ENCODE assay signal across 8 cellular contexts in the genomic region with DNA sequence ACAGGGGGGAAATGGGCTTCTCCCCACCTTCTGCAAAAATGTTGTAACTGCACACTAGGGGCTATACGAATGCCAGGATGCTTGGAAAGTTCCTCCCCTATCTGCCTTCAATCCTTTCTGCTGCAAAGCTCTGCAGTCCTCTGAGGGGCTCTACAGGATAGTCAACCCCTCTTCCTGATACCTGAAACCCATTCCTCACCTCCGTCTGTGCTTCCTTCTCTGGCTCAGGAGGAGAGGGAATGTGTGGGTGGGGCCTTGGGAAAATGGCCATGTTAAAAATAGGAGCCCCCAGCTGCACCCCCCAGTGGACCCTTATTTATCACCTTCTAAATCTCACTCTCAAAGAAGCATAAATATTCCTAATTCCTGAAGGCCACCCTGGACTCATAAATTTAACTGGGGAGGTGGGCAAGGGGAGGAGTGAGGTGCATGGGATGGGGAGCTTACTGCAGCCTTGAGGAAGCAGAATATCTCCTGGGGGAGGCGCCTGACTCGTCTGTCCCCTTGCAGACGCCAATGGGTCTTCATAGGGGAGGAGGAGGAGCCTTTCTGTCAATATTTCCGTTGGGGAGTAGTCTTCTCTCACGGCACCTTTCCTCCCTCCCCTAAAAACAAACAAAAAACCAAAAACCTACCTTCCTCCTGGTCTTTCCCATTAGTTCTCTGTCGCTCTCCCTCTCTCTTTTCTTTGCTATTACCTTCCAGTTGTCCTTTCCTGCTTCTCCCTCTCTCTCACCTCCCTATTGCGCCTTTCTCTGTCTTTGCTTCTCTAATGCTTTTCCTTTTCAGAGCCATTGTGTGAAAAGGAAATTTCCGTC. TPM values are rescaled to one million over a fixed set of nuclear protein-coding genes. Genes with fewer than 3 reads are reported as not detected.
DNase-seq lines count a peak whose midpoint lies in the region; ATAC-seq and TF ChIP-seq lines count a peak whose summit lies in the region.

No MANE protein-coding gene starts in this region.

- no peaks in the 10 kb centered on the region for H3K36me3 Mint-ChIP-seq in activated CD4-positive, alpha-beta memory T cell treated with anti-CD3 and anti-CD28 coated beads, Interleukin-2, amount 10 ng/mL, durations not matched to agents 7 days and 5 days (ENCODE audit: low read depth)

- peaks cover 11% of the 10 kb centered on the region for H3K4me1 Mint-ChIP-seq in activated CD4-positive, alpha-beta memory T cell treated with anti-CD3 and anti-CD28 coated beads, Interleukin-2, amount 10 ng/mL, durations not matched to agents 7 days and 5 days

- POLR2A ChIA-PET in activated CD4-positive, alpha-beta memory T cell treated with anti-CD3 and anti-CD28 coated beads, Interleukin-2, amount 10 ng/mL, durations not matched to agents 7 days and 5 days (lab: Charles Lee) = interaction anchor here (0.6 to 4.7 kb wide), 20 partner anchors 10 to 169 kb away, joined by 3 to 63 read pairs (median 6); a partner anchor contains a TSS

- peak overlapping the region in 20 of 21 experiments; percentile 75 to 96 (median 86) for H3K27ac ChIP-seq in skin epidermis

- no peak for TF ChIP-seq CTCF in fibroblast of mammary gland (conservative IDR thresholded peaks at IDR 0.05; ENCODE audit: control insufficient read depth, insufficient read depth, low read depth, low read length)

- no peak overlapping the region for H3K27ac Mint-ChIP-seq in activated CD4-positive, alpha-beta memory T cell treated with anti-CD3 and anti-CD28 coated beads, Interleukin-2, amount 10 ng/mL, durations not matched to agents 7 days and 5 days

- no peaks in the 10 kb centered on the region for H3K27me3 Mint-ChIP-seq in activated CD4-positive, alpha-beta memory T cell treated with anti-CD3 and anti-CD28 coated beads, Interleukin-2, amount 10 ng/mL, durations not matched to agents 7 days and 5 days

- peak overlapping the region; percentile 62 for H3K4me3 ChIP-seq in fibroblast of mammary gland (ENCODE audit: control insufficient read depth, low read depth, low read length)
- H3K4me3 ChIP-seq in skin epidermis = peak overlapping the region; percentile 41 to 66 (median 59)

- CTCF ChIA-PET in activated CD4-positive, alpha-beta memory T cell treated with anti-CD3 and anti-CD28 coated beads, Interleukin-2, amount 10 ng/mL, durations not matched to agents 7 days and 5 days (lab: Charles Lee) = interaction anchor here (1.0 to 5.3 kb wide), 13 partner anchors 10 to 143 kb away, joined by 3 to 40 read pairs (median 9); a partner anchor contains a TSS

- H3K4me3 Mint-ChIP-seq in activated CD4-positive, alpha-beta memory T cell treated with anti-CD3 and anti-CD28 coated beads, Interleukin-2, amount 10 ng/mL, durations not matched to agents 7 days and 5 days = no peak overlapping the region

- DNase-seq in DMS79 treated with DMSO at 0.1 percent for 48 hours (lab: John Stamatoyannopoulos, UW) (peak; percentile 45), DMS79 (lab: John Stamatoyannopoulos, UW) (no peak), NCI-H1436 treated with DMSO at 0.1 percent for 48 hours (lab: John Stamatoyannopoulos, UW) (peak; percentile 46), fibroblast of mammary gland (ENCODE audit: low read depth) (peak; percentile 35)
- DNase-seq in activated CD4-positive, alpha-beta memory T cell treated with anti-CD3 and anti-CD28 coated beads, Interleukin-2, amount 10 ng/mL, durations not matched to agents 7 days and 5 days = peak; percentile 65

- H3K9me3 Mint-ChIP-seq in activated CD4-positive, alpha-beta memory T cell treated with anti-CD3 and anti-CD28 coated beads, Interleukin-2, amount 10 ng/mL, durations not matched to agents 7 days and 5 days = no peaks in the 10 kb centered on the region

- no peak for ATAC-seq in HG03521 (IDR thresholded peaks at IDR 0.05; ENCODE audit: unreplicated experiment)
- ATAC-seq in GM18502 (IDR thresholded peaks at IDR 0.05; ENCODE audit: poor library complexity, unreplicated experiment) = no peak

RNA-seq across cellular contexts. Expression of a gene that starts 6.3 kb away (rescaled TPM):
- total RNA-seq in activated CD4-positive, alpha-beta memory T cell treated with anti-CD3 and anti-CD28 coated beads, Interleukin-2, amount 10 ng/mL, durations not matched to agents 7 days and 5 days = under 1 TPM; 0.18 to 0.25 TPM

RNA-seq across cellular contexts. Expression of a gene that starts 26.5 kb away (rescaled TPM):
- 1 to 10 TPM in 1 of 2 experiments, under 1 TPM in 1; 0.38 to 1.2 TPM for total RNA-seq in activated CD4-positive, alpha-beta memory T cell treated with anti-CD3 and anti-CD28 coated beads, Interleukin-2, amount 10 ng/mL, durations not matched to agents 7 days and 5 days

RNA-seq across cellular contexts. Expression of a gene that starts 33.1 kb away (rescaled TPM):
- 100 to 1,000 TPM; 126 to 130 TPM for total RNA-seq in activated CD4-positive, alpha-beta memory T cell treated with anti-CD3 and anti-CD28 coated beads, Interleukin-2, amount 10 ng/mL, durations not matched to agents 7 days and 5 days

RNA-seq across cellular contexts. Expression of a gene that starts 57.2 kb away (rescaled TPM):
- total RNA-seq in activated CD4-positive, alpha-beta memory T cell treated with anti-CD3 and anti-CD28 coated beads, Interleukin-2, amount 10 ng/mL, durations not matched to agents 7 days and 5 days = under 1 TPM in 1 of 2 experiments, not detected in 1; 0.20 TPM
